ENCODE assay signal across 1 cellular context in genomic region chr11:134350381-134350780, GRCh38.
TF ChIP-seq lines count a peak whose summit lies in the region.

No MANE protein-coding gene starts in this region.

TF ChIP-seq in GM12878, 131 proteins besides CTCF, POLR2A, EP300 and RAD21 (continued from another document):
- TF ChIP-seq IKZF2 (IDR thresholded peaks at IDR 0.05) (peak in 1 of 2 experiments; percentile 28; a peak in 1 of 4 replicates), JUNB (IDR thresholded peaks at IDR 0.05) (peak; percentile 90), NFIC (IDR thresholded peaks at IDR 0.05; ENCODE audit: low read depth, low read length) (peak; percentile 64; the same call in 1 of the 2 replicates), TCF12 (IDR thresholded peaks at IDR 0.05; ENCODE audit: low read depth, low read length) (0 out of 2 replicates have a peak, but pooled peaks have one; percentile 6), RUNX3 (IDR thresholded peaks at IDR 0.05; ENCODE audit: low read length) (peak; percentile 57), PAX5 (IDR thresholded peaks at IDR 0.05; ENCODE audit: borderline replicate concordance, low read depth, low read length) (peak; percentile 93), CREM (IDR thresholded peaks at IDR 0.05; ENCODE audit: low read depth) (peak; percentile 79), ATF2 (IDR thresholded peaks at IDR 0.05; ENCODE audit: low read length) (no peak; the same call in 1 of the 2 replicates), HDGF (IDR thresholded peaks at IDR 0.05) (no peak)
